Comparison of ENCODE assay signal across 8 cellular contexts in the genomic region with DNA sequence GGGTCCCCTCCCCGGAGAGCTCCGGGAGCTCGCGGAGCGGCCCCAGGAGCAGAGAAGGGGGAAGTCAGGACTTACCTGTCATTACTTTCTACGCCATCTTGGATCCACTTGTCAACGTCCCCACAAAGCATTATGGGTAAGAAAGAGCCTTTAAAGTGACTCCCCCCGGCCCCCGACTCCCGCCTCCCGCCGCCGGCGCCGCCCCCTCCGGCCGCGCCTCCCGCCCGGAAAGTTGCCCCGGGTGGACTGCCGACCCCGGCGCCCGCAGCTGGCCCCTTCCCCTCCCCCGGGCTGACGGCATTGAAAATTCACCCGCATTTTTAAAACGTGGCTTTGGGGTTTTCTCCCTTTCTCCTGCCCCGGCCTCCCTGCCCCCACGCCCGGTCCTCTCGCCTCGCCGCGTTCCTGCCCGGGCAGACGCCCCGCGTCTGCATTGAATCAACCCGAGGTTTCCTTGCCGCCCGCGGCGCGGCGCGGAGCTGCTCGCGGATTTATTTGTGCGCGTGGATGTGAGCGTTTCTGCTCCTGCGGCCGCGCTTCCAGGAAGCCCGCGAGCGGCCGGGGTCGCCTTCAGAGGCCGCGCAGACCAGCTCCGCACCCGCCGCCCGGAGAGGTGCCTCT. TPM values are rescaled to one million over a fixed set of nuclear protein-coding genes. Genes with fewer than 3 reads are reported as not detected.
DNase-seq lines count a peak whose midpoint lies in the region; TF ChIP-seq lines count a peak whose summit lies in the region.

A gene with protein sequence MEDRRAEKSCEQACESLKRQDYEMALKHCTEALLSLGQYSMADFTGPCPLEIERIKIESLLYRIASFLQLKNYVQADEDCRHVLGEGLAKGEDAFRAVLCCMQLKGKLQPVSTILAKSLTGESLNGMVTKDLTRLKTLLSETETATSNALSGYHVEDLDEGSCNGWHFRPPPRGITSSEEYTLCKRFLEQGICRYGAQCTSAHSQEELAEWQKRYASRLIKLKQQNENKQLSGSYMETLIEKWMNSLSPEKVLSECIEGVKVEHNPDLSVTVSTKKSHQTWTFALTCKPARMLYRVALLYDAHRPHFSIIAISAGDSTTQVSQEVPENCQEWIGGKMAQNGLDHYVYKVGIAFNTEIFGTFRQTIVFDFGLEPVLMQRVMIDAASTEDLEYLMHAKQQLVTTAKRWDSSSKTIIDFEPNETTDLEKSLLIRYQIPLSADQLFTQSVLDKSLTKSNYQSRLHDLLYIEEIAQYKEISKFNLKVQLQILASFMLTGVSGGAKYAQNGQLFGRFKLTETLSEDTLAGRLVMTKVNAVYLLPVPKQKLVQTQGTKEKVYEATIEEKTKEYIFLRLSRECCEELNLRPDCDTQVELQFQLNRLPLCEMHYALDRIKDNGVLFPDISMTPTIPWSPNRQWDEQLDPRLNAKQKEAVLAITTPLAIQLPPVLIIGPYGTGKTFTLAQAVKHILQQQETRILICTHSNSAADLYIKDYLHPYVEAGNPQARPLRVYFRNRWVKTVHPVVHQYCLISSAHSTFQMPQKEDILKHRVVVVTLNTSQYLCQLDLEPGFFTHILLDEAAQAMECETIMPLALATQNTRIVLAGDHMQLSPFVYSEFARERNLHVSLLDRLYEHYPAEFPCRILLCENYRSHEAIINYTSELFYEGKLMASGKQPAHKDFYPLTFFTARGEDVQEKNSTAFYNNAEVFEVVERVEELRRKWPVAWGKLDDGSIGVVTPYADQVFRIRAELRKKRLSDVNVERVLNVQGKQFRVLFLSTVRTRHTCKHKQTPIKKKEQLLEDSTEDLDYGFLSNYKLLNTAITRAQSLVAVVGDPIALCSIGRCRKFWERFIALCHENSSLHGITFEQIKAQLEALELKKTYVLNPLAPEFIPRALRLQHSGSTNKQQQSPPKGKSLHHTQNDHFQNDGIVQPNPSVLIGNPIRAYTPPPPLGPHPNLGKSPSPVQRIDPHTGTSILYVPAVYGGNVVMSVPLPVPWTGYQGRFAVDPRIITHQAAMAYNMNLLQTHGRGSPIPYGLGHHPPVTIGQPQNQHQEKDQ (N-terminal part only) (minus strand): TSS at position 124 of the 621 bp plus-strand sequence. CDS start 26,392 bp downstream, outside the sequence.

- CTCF ChIA-PET in SK-N-SH (lab: Yijun Ruan, JAX): interaction anchor here (0.9 to 2.0 kb wide), 4 partner anchors 12 to 345 kb away, joined by 3 to 13 read pairs (median 4); no protein-coding TSS in a partner anchor
- CTCF ChIA-PET in activated naive CD4-positive, alpha-beta T cell treated with anti-CD3 and anti-CD28 coated beads for 36 hours (lab: Charles Lee): interaction anchor here (0.8 kb wide), 1 partner anchor 45 kb away, joined by 4 read pairs; no protein-coding TSS in a partner anchor

- peaks cover 48% of the 10 kb centered on the region for H3K79me2 ChIP-seq in SK-N-SH (ENCODE audit: insufficient read depth)

- peaks cover 8% of the 10 kb centered on the region for H3K36me3 Mint-ChIP-seq in activated naive CD4-positive, alpha-beta T cell treated with anti-CD3 and anti-CD28 coated beads for 36 hours (ENCODE audit: low read depth)

- H3K27ac Mint-ChIP-seq in activated naive CD4-positive, alpha-beta T cell treated with anti-CD3 and anti-CD28 coated beads for 36 hours: peak within 1 kb of the TSS; percentile 76

- no peaks in the 10 kb centered on the region for H3K9me2 ChIP-seq in SK-N-SH

- H3K36me3 ChIP-seq in HAP-1 (replicated peaks): peaks cover 17% of the 10 kb centered on the region
- peaks cover 17 to 22% of the 10 kb centered on the region in 2 experiments for H3K36me3 ChIP-seq in SK-N-SH (replicated peaks in 1 of 2; ENCODE audit: control insufficient read depth in 1 of 2, insufficient read depth in 2 of 2, low read length in 1 of 2)

- in situ Hi-C loops in HAP-1 (cut with MboI; ENCODE audit: low sequenced_read_pairs): no loop called here

- DNase-seq in DMS153 treated with DMSO at 0.1 percent for 48 hours (lab: John Stamatoyannopoulos, UW; ENCODE audit: unreplicated experiment): peak; percentile 27
- peak; percentile 86 to 87 for DNase-seq in HAP-1 (ENCODE audit: low spot score in 2 of 2)
- DNase-seq in NCI-H1048 (lab: John Stamatoyannopoulos, UW): peak; percentile 51
- peak; percentile 98 for DNase-seq in SK-N-SH
- DNase-seq in activated naive CD4-positive, alpha-beta T cell treated with anti-CD3 and anti-CD28 coated beads for 36 hours: peak; percentile 73
- peak; percentile 71 for DNase-seq in globus pallidus (ENCODE audit: low spot score)
- peak in 46 of 56 donors; percentile 14 to 77 (median 52) for DNase-seq in nucleus accumbens (lab: John Stamatoyannopoulos, UW)
- peak; percentile 79 for DNase-seq in superior temporal gyrus (ENCODE audit: extremely low spot score)

- H3K4me1 ChIP-seq in HAP-1: peaks cover 19% of the 10 kb centered on the region
- peaks cover 10 to 18% of the 10 kb centered on the region in 2 experiments; a peak in 3 of 4 replicates for H3K4me1 ChIP-seq in SK-N-SH (ENCODE audit: control insufficient read depth in 1 of 2, insufficient read depth in 2 of 2, low read depth in 1 of 2, low read length in 1 of 2)

- peak within 1 kb of the TSS; percentile 93 for H3K4me2 ChIP-seq in SK-N-SH

- peak; percentile 18 for TF ChIP-seq RAD21 in SK-N-SH (IDR thresholded peaks at IDR 0.05; ENCODE audit: low read length)

- peaks cover 5% of the 10 kb centered on the region for H3K27me3 Mint-ChIP-seq in activated naive CD4-positive, alpha-beta T cell treated with anti-CD3 and anti-CD28 coated beads for 36 hours (ENCODE audit: low read depth)

- H4K20me1 ChIP-seq in SK-N-SH (ENCODE audit: insufficient read depth): peaks cover 23% of the 10 kb centered on the region; the same call in 1 of the 2 replicates

- H3K27me3 ChIP-seq in HAP-1 (ENCODE audit: low read depth) (no peaks in the 10 kb centered on the region), SK-N-SH (ENCODE audit: insufficient read depth) (no peaks in the 10 kb centered on the region)

- H3F3A ChIP-seq in SK-N-SH (replicated peaks; ENCODE audit: insufficient read depth): peaks cover 8% of the 10 kb centered on the region

- peak within 1 kb of the TSS; percentile 84 for H3K4me3 Mint-ChIP-seq in activated naive CD4-positive, alpha-beta T cell treated with anti-CD3 and anti-CD28 coated beads for 36 hours

- H3K9me3 ChIP-seq in HAP-1: no peaks in the 10 kb centered on the region
- no peaks in the 10 kb centered on the region for H3K9me3 ChIP-seq in SK-N-SH

- no peaks in the 10 kb centered on the region for H3K9me3 Mint-ChIP-seq in activated naive CD4-positive, alpha-beta T cell treated with anti-CD3 and anti-CD28 coated beads for 36 hours

- TF ChIP-seq EP300 in SK-N-SH (IDR thresholded peaks at IDR 0.05; ENCODE audit: borderline replicate concordance in 1 of 2, low read depth in 1 of 2, low read length in 1 of 2): 0 out of 4 replicates have a peak, but pooled peaks of 1 of the 2 experiments have one; percentile 30

- peak within 1 kb of the TSS; percentile 97 for H2AFZ ChIP-seq in SK-N-SH (ENCODE audit: low read depth)

- H3K9ac ChIP-seq in SK-N-SH: peak within 1 kb of the TSS; percentile 79

- H3K4me3 ChIP-seq in HAP-1 (peak within 1 kb of the TSS; percentile 85), SK-N-SH (ENCODE audit: low read depth in 2 of 2, low read length in 1 of 2) (peak within 1 kb of the TSS; percentile 92)

- H3K4me1 Mint-ChIP-seq in activated naive CD4-positive, alpha-beta T cell treated with anti-CD3 and anti-CD28 coated beads for 36 hours (ENCODE audit: low read depth): peaks cover 36% of the 10 kb centered on the region

- H3K27ac ChIP-seq in SK-N-SH (ENCODE audit: low read depth in 2 of 2, low read length in 1 of 2): peak within 1 kb of the TSS; percentile 53 to 85; a peak in 3 of 4 replicates

- POLR2A ChIA-PET in SK-N-SH (lab: Yijun Ruan, JAX): interaction anchor here (1.3 kb wide), 1 partner anchor 12 kb away, joined by 3 read pairs; no protein-coding TSS in a partner anchor

- intact Hi-C loops in activated naive CD4-positive, alpha-beta T cell treated with anti-CD3 and anti-CD28 coated beads for 36 hours (cut with micrococcal nuclease): loop anchor here (5.0 to 10.0 kb wide), 2 partner anchors 122 to 580 kb away; a partner anchor contains a TSS

- TF ChIP-seq CTCF in SK-N-SH (IDR thresholded peaks at IDR 0.05): no peak

- 2% methylated on average over 41 of the region's 67 CpGs for WGBS in SK-N-SH (ENCODE audit: low lambda C conversion rate)

TF ChIP-seq in SK-N-SH, 30 proteins besides CTCF, POLR2A, EP300 and RAD21 (continues in another document):
- TF ChIP-seq SIN3A (IDR thresholded peaks at IDR 0.05; ENCODE audit: borderline replicate concordance, low read depth, low read length) (peak; percentile 72; the same call in 1 of the 2 replicates), JUND (IDR thresholded peaks at IDR 0.05) (no peak), FOSL2 (IDR thresholded peaks at IDR 0.05; ENCODE audit: borderline replicate concordance, low read depth) (no peak), NFIC (IDR thresholded peaks at IDR 0.05; ENCODE audit: borderline replicate concordance) (no peak), FOXJ3 (CRISPR knock-in tag; IDR thresholded peaks at IDR 0.05) (no peak), TCF12 (IDR thresholded peaks at IDR 0.05) (peak; percentile 30; the same call in 1 of the 2 replicates), MXI1 (IDR thresholded peaks at IDR 0.05; ENCODE audit: low read depth, low read length) (peak; percentile 69; the same call in 1 of the 2 replicates)
- TF ChIP-seq, protein P1, sequence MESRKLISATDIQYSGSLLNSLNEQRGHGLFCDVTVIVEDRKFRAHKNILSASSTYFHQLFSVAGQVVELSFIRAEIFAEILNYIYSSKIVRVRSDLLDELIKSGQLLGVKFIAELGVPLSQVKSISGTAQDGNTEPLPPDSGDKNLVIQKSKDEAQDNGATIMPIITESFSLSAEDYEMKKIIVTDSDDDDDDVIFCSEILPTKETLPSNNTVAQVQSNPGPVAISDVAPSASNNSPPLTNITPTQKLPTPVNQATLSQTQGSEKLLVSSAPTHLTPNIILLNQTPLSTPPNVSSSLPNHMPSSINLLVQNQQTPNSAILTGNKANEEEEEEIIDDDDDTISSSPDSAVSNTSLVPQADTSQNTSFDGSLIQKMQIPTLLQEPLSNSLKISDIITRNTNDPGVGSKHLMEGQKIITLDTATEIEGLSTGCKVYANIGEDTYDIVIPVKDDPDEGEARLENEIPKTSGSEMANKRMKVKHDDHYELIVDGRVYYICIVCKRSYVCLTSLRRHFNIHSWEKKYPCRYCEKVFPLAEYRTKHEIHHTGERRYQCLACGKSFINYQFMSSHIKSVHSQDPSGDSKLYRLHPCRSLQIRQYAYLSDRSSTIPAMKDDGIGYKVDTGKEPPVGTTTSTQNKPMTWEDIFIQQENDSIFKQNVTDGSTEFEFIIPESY (IDR thresholded peaks at IDR 0.05; ENCODE audit: borderline replicate concordance, low read depth): no peak

RNA-seq across cellular contexts. Expression of the gene that starts here (rescaled TPM):
- polyA plus RNA-seq in SK-N-SH (2012; rRNA removed): 4.3 and 5.8 TPM in 2 replicates
- polyA plus RNA-seq in SK-N-SH (2012; cell fraction: cytosol; rRNA removed): 4.9 and 5.2 TPM in 2 replicates
- polyA plus RNA-seq in SK-N-SH (2012; cell fraction: nucleus; rRNA removed): 5.8 and 9.7 TPM in 2 replicates
- total RNA-seq in activated naive CD4-positive, alpha-beta T cell treated with anti-CD3 and anti-CD28 coated beads for 36 hours: 10 to 100 TPM; 34.7 to 39.5 TPM

Comparison
In these comparisons a context has a peak if more than half of its experiments do, and no peak if none do; other contexts are left out.
1. Peak in every context shown above with its lines: DNase-seq, H3K4me3 ChIP-seq and H3K27ac ChIP-seq.
2. DNase-seq: peak in every context shown above with its lines; median percentile 98 in SK-N-SH; 86 in HAP-1; 79 in superior temporal gyrus; 73 in activated naive CD4-positive, alpha-beta T cell treated with anti-CD3 and anti-CD28 coated beads for 36 hours; 71 in globus pallidus; 52 in nucleus accumbens; 51 in NCI-H1048; 27 in DMS153 treated with DMSO at 0.1 percent for 48 hours.